8 cellular contexts compared by ENCODE assay signal in the genomic region with DNA sequence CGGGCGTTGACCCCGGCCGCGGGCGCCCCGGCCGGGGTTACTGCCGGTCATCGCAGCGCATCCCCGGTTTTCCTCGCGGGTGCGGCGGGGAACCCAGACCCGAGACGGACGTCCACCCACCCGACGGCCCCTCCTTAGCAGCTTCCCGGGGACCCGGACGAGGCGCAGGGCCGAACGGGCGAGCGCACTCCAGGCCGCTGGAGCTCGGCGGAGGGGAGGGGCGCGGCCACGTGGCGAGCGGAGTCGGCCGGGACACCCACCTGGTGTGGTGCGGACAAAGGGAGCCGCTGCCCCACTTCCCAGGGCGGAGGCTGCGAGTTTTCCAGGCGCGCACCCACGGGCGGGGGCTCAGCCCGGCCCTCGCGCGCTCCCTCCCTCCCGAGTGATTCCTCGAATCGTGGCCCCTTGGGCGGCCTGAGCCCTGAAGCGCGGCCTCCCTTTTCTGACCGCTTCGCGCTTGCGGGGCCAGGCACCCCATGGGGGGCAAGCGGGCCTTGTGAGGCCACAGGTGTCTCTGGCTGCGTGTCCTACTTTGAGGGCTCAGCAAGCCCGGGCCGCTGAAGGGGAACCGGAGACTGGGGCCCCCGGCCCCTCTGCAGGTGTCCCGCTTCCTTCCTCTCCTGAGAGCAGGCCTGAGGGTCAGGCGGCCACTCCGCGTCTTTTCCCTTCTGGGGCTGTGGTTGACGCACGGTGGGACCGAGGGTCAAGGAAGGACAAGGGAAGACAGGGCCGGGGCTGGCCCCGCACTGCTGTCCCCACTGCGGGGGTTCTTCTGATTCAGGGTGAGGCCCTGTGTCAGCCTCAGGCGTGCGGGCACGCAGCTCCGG. TPM values are rescaled to one million over a fixed set of nuclear protein-coding genes. Genes with fewer than 3 reads are reported as not detected.
DNase-seq lines count a peak whose midpoint lies in the region; ATAC-seq and TF ChIP-seq lines count a peak whose summit lies in the region.

No MANE protein-coding gene starts in this region.

- H3K9me3 Mint-ChIP-seq in Calu3 (ENCODE audit: low read depth, unreplicated experiment): no peaks in the 10 kb centered on the region
- H3K9me3 Mint-ChIP-seq in activated naive CD4-positive, alpha-beta T cell treated with anti-CD3 and anti-CD28 coated beads, Interleukin-2, amount 50 U/mL, for 72 hours: no peaks in the 10 kb centered on the region
- H3K9me3 Mint-ChIP-seq in stimulated activated naive B cell treated with anti-CD40 and anti-IgM and Interleukin-4, amounts not matched to agents 10 μg/mL and 1 μg/mL and 100 μg/mL, for 72 hours: no peaks in the 10 kb centered on the region

- peak; percentile 10 for ATAC-seq in GM21381 (IDR thresholded peaks at IDR 0.05; ENCODE audit: unreplicated experiment)
- peak; percentile 1 to 9 for ATAC-seq in activated naive CD4-positive, alpha-beta T cell treated with anti-CD3 and anti-CD28 coated beads, Interleukin-2, amount 50 U/mL, for 72 hours
- ATAC-seq in stimulated activated naive B cell treated with anti-CD40 and anti-IgM and Interleukin-4, amounts not matched to agents 10 μg/mL and 1 μg/mL and 100 μg/mL, for 72 hours (replicated peaks): peak; percentile 15 to 17

- CTCF ChIA-PET in Calu3 (lab: Charles Lee): no interaction called here

- no peak overlapping the region for H3K27ac Mint-ChIP-seq in Calu3 (ENCODE audit: unreplicated experiment)
- H3K27ac Mint-ChIP-seq in activated naive CD4-positive, alpha-beta T cell treated with anti-CD3 and anti-CD28 coated beads, Interleukin-2, amount 50 U/mL, for 72 hours: peak overlapping the region; percentile 89 to 93
- peak overlapping the region; percentile 98 for H3K27ac Mint-ChIP-seq in stimulated activated naive B cell treated with anti-CD40 and anti-IgM and Interleukin-4, amounts not matched to agents 10 μg/mL and 1 μg/mL and 100 μg/mL, for 72 hours

- H3K4me1 ChIP-seq in HUES6 (ENCODE audit: control insufficient read depth, insufficient read depth, low read length): peaks cover 64% of the 10 kb centered on the region

- peak overlapping the region; percentile 97 for H3K9ac ChIP-seq in HUES6 (ENCODE audit: low read length)

- peak overlapping the region; percentile 94 for H3K27ac ChIP-seq in HUES6 (ENCODE audit: low read depth, low read length)

- peaks cover 80% of the 10 kb centered on the region for H3K36me3 Mint-ChIP-seq in Calu3 (ENCODE audit: insufficient read depth, unreplicated experiment)
- peaks cover 0 to 4% of the 10 kb centered on the region in 2 donors for H3K36me3 Mint-ChIP-seq in activated naive CD4-positive, alpha-beta T cell treated with anti-CD3 and anti-CD28 coated beads, Interleukin-2, amount 50 U/mL, for 72 hours
- peaks cover 26 to 27% of the 10 kb centered on the region in 2 donors for H3K36me3 Mint-ChIP-seq in stimulated activated naive B cell treated with anti-CD40 and anti-IgM and Interleukin-4, amounts not matched to agents 10 μg/mL and 1 μg/mL and 100 μg/mL, for 72 hours

- intact Hi-C loops in Calu3 (cut with micrococcal nuclease; ENCODE audit: unreplicated experiment): no loop called here

- peak overlapping the region; percentile 87 for H3K4me3 Mint-ChIP-seq in Calu3 (ENCODE audit: low read depth, unreplicated experiment)
- H3K4me3 Mint-ChIP-seq in stimulated activated naive B cell treated with anti-CD40 and anti-IgM and Interleukin-4, amounts not matched to agents 10 μg/mL and 1 μg/mL and 100 μg/mL, for 72 hours: peak overlapping the region; percentile 90 to 94

- H3K27me3 Mint-ChIP-seq in Calu3 (ENCODE audit: unreplicated experiment): no peaks in the 10 kb centered on the region
- H3K27me3 Mint-ChIP-seq in stimulated activated naive B cell treated with anti-CD40 and anti-IgM and Interleukin-4, amounts not matched to agents 10 μg/mL and 1 μg/mL and 100 μg/mL, for 72 hours: no peaks in the 10 kb centered on the region

- no TSS peak for BruUV-seq in Calu3 (replicated peaks; lab: Mats Ljungman, UMichigan)

- peaks cover 14% of the 10 kb centered on the region for H3K4me1 Mint-ChIP-seq in Calu3 (ENCODE audit: low read depth, unreplicated experiment)
- H3K4me1 Mint-ChIP-seq in stimulated activated naive B cell treated with anti-CD40 and anti-IgM and Interleukin-4, amounts not matched to agents 10 μg/mL and 1 μg/mL and 100 μg/mL, for 72 hours: peaks cover 6 to 49% of the 10 kb centered on the region in 2 donors

- TF ChIP-seq CTCF in Calu3 (IDR thresholded peaks at IDR 0.05; ENCODE audit: unreplicated experiment): no peak

- H3K36me3 ChIP-seq in HUES6 (ENCODE audit: control insufficient read depth, insufficient read depth, low read length): peaks cover 24% of the 10 kb centered on the region

- H3K27me3 ChIP-seq in HUES6 (ENCODE audit: control insufficient read depth, insufficient read depth, low read length): no peaks in the 10 kb centered on the region

- no peaks in the 10 kb centered on the region for H3K9me3 ChIP-seq in HUES6 (ENCODE audit: control insufficient read depth, insufficient read depth, low read depth, low read length)

- H3K4me3 ChIP-seq in HUES6 (ENCODE audit: low read depth, low read length): peak overlapping the region; percentile 80
- peak overlapping the region; percentile 39 for H3K4me3 ChIP-seq in iPS-11a (ENCODE audit: low read depth, low read length)

- DNase-seq in Calu3 (no peak), mucosa of gallbladder (ENCODE audit: low spot score) (no peak), DMS153 (lab: John Stamatoyannopoulos, UW) (no peak)
- DNase-seq in activated naive CD4-positive, alpha-beta T cell treated with anti-CD3 and anti-CD28 coated beads, Interleukin-2, amount 50 U/mL, for 72 hours (ENCODE audit: low spot score in 2 of 2): no peak
- DNase-seq in stimulated activated naive B cell treated with anti-CD40 and anti-IgM and Interleukin-4, amounts not matched to agents 10 μg/mL and 1 μg/mL and 100 μg/mL, for 72 hours: peak; percentile 41

RNA-seq across cellular contexts. Expression of a gene that starts 1.1 kb away (rescaled TPM):
- total RNA-seq in Calu3 (2022): 346 and 372 TPM in 2 replicates
- total RNA-seq in activated naive CD4-positive, alpha-beta T cell treated with anti-CD3 and anti-CD28 coated beads, Interleukin-2, amount 50 U/mL, for 72 hours: 100 to 1,000 TPM in 1 of 2 donors, 10 to 100 TPM in 1; 82.6 to 171 TPM
- total RNA-seq in mucosa of gallbladder: 181 TPM

RNA-seq across cellular contexts. Expression of a gene that starts 33.5 kb away (rescaled TPM):
- total RNA-seq in Calu3 (2022): 132 and 146 TPM in 2 replicates
- 100 to 1,000 TPM in 1 of 2 donors, 10 to 100 TPM in 1; 86.2 to 103 TPM for total RNA-seq in activated naive CD4-positive, alpha-beta T cell treated with anti-CD3 and anti-CD28 coated beads, Interleukin-2, amount 50 U/mL, for 72 hours
- 92.4 TPM for total RNA-seq in mucosa of gallbladder

RNA-seq across cellular contexts. Expression of a gene that starts 47.5 kb away (rescaled TPM):
- total RNA-seq in Calu3 (2022): 114 and 115 TPM in 2 replicates
- total RNA-seq in activated naive CD4-positive, alpha-beta T cell treated with anti-CD3 and anti-CD28 coated beads, Interleukin-2, amount 50 U/mL, for 72 hours: 10 to 100 TPM; 60.3 to 77.1 TPM
- total RNA-seq in mucosa of gallbladder: 107 TPM

RNA-seq across cellular contexts. Expression of a gene that starts 47.5 kb away (rescaled TPM):
- 26.4 and 33.5 TPM in 2 replicates for total RNA-seq in Calu3 (2022)
- total RNA-seq in activated naive CD4-positive, alpha-beta T cell treated with anti-CD3 and anti-CD28 coated beads, Interleukin-2, amount 50 U/mL, for 72 hours: 10 to 100 TPM; 21.5 to 24.2 TPM
- 51.6 TPM for total RNA-seq in mucosa of gallbladder
